In genomic region chr10:125201108-125201524, GRCh38 we compare ENCODE assay signal across 9 cellular contexts. TPM values are rescaled to one million over a fixed set of nuclear protein-coding genes. Genes with fewer than 3 reads are reported as not detected.
DNase-seq lines count a peak whose midpoint lies in the region; ATAC-seq and TF ChIP-seq lines count a peak whose summit lies in the region.
"Had no signal": no experiment of that assay in that cellular context is flagged by ENCODE, and none has a peak within 500 bp of the region (broad histone marks: within the 10 kb centered on the region; RNA-seq: fewer than 3 reads in every experiment).

No MANE protein-coding gene starts in this region.

- no peak overlapping the region for H3K27ac ChIP-seq in caudate nucleus (ENCODE audit: low read depth, low read length)
- H3K27ac ChIP-seq: thoracic aorta had no signal

- H3K27me3 Mint-ChIP-seq in Calu3 (ENCODE audit: unreplicated experiment) (no peaks in the 10 kb centered on the region), mesothelial cell of epicardium (ENCODE audit: low read depth) (no peaks in the 10 kb centered on the region)

- BruUV-seq in Calu3 (replicated peaks; lab: Mats Ljungman, UMichigan) = no TSS peak

- TF ChIP-seq POLR2A in erythroblast (IDR thresholded peaks at IDR 0.05; ENCODE audit: low read length) = no peak

- peaks cover 7% of the 10 kb centered on the region for H3K4me1 Mint-ChIP-seq in Calu3 (ENCODE audit: low read depth, unreplicated experiment)
- H3K4me1 Mint-ChIP-seq in mesothelial cell of epicardium = peaks cover 6% of the 10 kb centered on the region

- H3K9me3 Mint-ChIP-seq in Calu3 (ENCODE audit: low read depth, unreplicated experiment) (no peaks in the 10 kb centered on the region), mesothelial cell of epicardium (no peaks in the 10 kb centered on the region)

- CTCF ChIA-PET in Calu3 (lab: Charles Lee) = interaction anchor here (0.6 to 0.7 kb wide), 2 partner anchors 47 to 384 kb away, joined by 3 to 4 read pairs; no protein-coding TSS in a partner anchor

- H3K4me3 Mint-ChIP-seq in Calu3 (ENCODE audit: low read depth, unreplicated experiment) (no peak overlapping the region), mesothelial cell of epicardium (no peak overlapping the region)

- DNase-seq in Calu3 = peak; percentile 36
- DNase-seq in astrocyte of the hippocampus (ENCODE audit: low read depth, low spot score) = peak; percentile 85
- DNase-seq in mesothelial cell of epicardium (ENCODE audit: low spot score in 2 of 2, unreplicated experiment in 2 of 2) = no peak
- no peak for DNase-seq in NCI-H345 (lab: John Stamatoyannopoulos, UW)
- no peak for DNase-seq in caudate nucleus (lab: John Stamatoyannopoulos, UW)
- DNase-seq in erythroblast (lab: John Stamatoyannopoulos, UW) = no peak

- ATAC-seq in GM19438 (IDR thresholded peaks at IDR 0.05; ENCODE audit: low read depth, unreplicated experiment) = peak; percentile 67
- peak; percentile 70 for ATAC-seq in HG03139 (IDR thresholded peaks at IDR 0.05; ENCODE audit: unreplicated experiment)

- H3K36me3 Mint-ChIP-seq in Calu3 (ENCODE audit: insufficient read depth, unreplicated experiment) (no peaks in the 10 kb centered on the region), mesothelial cell of epicardium (no peaks in the 10 kb centered on the region)

- no peak overlapping the region for H3K27ac Mint-ChIP-seq in Calu3 (ENCODE audit: unreplicated experiment)
- H3K27ac Mint-ChIP-seq in mesothelial cell of epicardium = no peak overlapping the region

- intact Hi-C loops in Calu3 (cut with micrococcal nuclease; ENCODE audit: unreplicated experiment) = no loop called here

- TF ChIP-seq CTCF in Calu3 (IDR thresholded peaks at IDR 0.05; ENCODE audit: unreplicated experiment) (no peak), mesothelial cell of epicardium (IDR thresholded peaks at IDR 0.05; ENCODE audit: unreplicated experiment) (no peak)

RNA-seq across cellular contexts. Expression of gene CTBP2, which starts 40.8 kb away (rescaled TPM):
- total RNA-seq in Calu3 (2022) (71.9 and 78.7 TPM in 2 replicates), mesothelial cell of epicardium (115 to 122 TPM (median 121 TPM) in 3 replicates)

Comparison
In these comparisons a context has a peak if more than half of its experiments do, and no peak if none do; other contexts are left out.
1. DNase-seq: peak in Calu3 (single experiment) and astrocyte of the hippocampus (single experiment); none in mesothelial cell of epicardium (0 of 2), NCI-H345 (single experiment), caudate nucleus (0 of 61) and erythroblast (0 of 2).